21 cellular contexts compared by ENCODE assay signal in genomic region chr13:59493436-59493965, GRCh38.
A peak's percentile ranks its signal among the peaks of the same experiment; 100 is the strongest.
DNase-seq lines count a peak whose midpoint lies in the region; ATAC-seq, FAIRE-seq and TF ChIP-seq lines count a peak whose summit lies in the region.
"Had no signal": no experiment of that assay in that cellular context is flagged by ENCODE, and none has a peak within 500 bp of the region (broad histone marks: within the 10 kb centered on the region; RNA-seq: fewer than 3 reads in every experiment).

No MANE protein-coding gene starts in this region.

- no peaks in the 10 kb centered on the region for H3K9me2 ChIP-seq in MM.1S (replicated peaks; ENCODE audit: insufficient read depth, low read length)

- H3K9me3 ChIP-seq in left ventricle myocardium inferior (replicated peaks): no peaks in the 10 kb centered on the region
- H3K9me3 ChIP-seq in MM.1S (replicated peaks; ENCODE audit: insufficient read depth, low read length): no peaks in the 10 kb centered on the region
- H3K9me3 ChIP-seq in endothelial cell of umbilical vein (replicated peaks; ENCODE audit: control insufficient read depth, insufficient read depth, low read length): no peaks in the 10 kb centered on the region
- no peaks in the 10 kb centered on the region for H3K9me3 ChIP-seq in suprapubic skin

- no peaks in the 10 kb centered on the region for H3K36me3 Mint-ChIP-seq in T-cell
- H3K36me3 Mint-ChIP-seq: CD14-positive monocyte; CD8-positive, alpha-beta T cell had no signal

- DNase-seq in left ventricle myocardium inferior: no peak
- no peak for DNase-seq in cardiac septum (ENCODE audit: low spot score)
- DNase-seq in MM.1S: peak; percentile 46
- DNase-seq in endothelial cell of umbilical vein (ENCODE audit: low read depth, low spot score): peak; percentile 48
- DNase-seq in T-cell: no peak
- DNase-seq in suprapubic skin (ENCODE audit: low spot score in 2 of 2): no peak
- DNase-seq in head of caudate nucleus: no peak
- no peak for DNase-seq in stimulated activated CD4-positive, alpha-beta T cell treated with anti-CD3 and anti-CD28 coated beads, Interleukin-15, amount 100 ng/mL, for 24 hours
- DNase-seq: CD8-positive, alpha-beta T cell; COR-L47; DMS153; DMS79 treated with DMSO at 0.1 percent for 48 hours; EL; IMR-90 had no signal

- TF ChIP-seq POLR2A in endothelial cell of umbilical vein (IDR thresholded peaks at IDR 0.05; ENCODE audit: low read depth, low read length) (no peak), suprapubic skin (IDR thresholded peaks at IDR 0.05) (no peak)

- CTCF ChIA-PET in endothelial cell of umbilical vein (lab: Charles Lee): interaction anchor here (0.9 to 2.2 kb wide), 3 partner anchors 40 to 102 kb away, joined by 3 to 15 read pairs (median 9); no protein-coding TSS in a partner anchor
- CTCF ChIA-PET in T-cell (lab: Charles Lee): no interaction called here

- H3F3A ChIP-seq in MM.1S (ENCODE audit: insufficient read depth, low read length): no peaks in the 10 kb centered on the region

- H3K4me1 ChIP-seq in left ventricle myocardium inferior (peaks cover 35% of the 10 kb centered on the region), MM.1S (ENCODE audit: low read length) (no peaks in the 10 kb centered on the region), endothelial cell of umbilical vein (ENCODE audit: control insufficient read depth, extremely low read depth, insufficient read depth, low read length) (peaks cover 64% of the 10 kb centered on the region), suprapubic skin (peaks cover 2% of the 10 kb centered on the region)

- H3K4me2 ChIP-seq in MM.1S (ENCODE audit: low read depth, low read length): no peak overlapping the region
- H3K4me2 ChIP-seq in endothelial cell of umbilical vein (ENCODE audit: insufficient read depth, low read length): no peak overlapping the region

- dilution Hi-C loops in endothelial cell of umbilical vein (cut with MboI; ENCODE audit: extremely low pct_ligation_motif_present, low sequenced_read_pairs): no loop called here

- WGBS in suprapubic skin: 90% methylated on average over 1 of the region's 1 CpG

- H3K36me3 ChIP-seq in left ventricle myocardium inferior: no peaks in the 10 kb centered on the region
- H3K36me3 ChIP-seq in MM.1S (replicated peaks; ENCODE audit: insufficient read depth, low read length): no peaks in the 10 kb centered on the region
- H3K36me3 ChIP-seq in endothelial cell of umbilical vein (ENCODE audit: control insufficient read depth in 2 of 2, extremely low read depth in 1 of 2, insufficient read depth in 2 of 2, low read length in 2 of 2): no peaks in the 10 kb centered on the region
- no peaks in the 10 kb centered on the region for H3K36me3 ChIP-seq in suprapubic skin

- intact Hi-C loops in left ventricle myocardium inferior (cut with micrococcal nuclease): no loop called here
- intact Hi-C loops in cardiac septum (cut with DNase I): no loop called here
- intact Hi-C loops in endothelial cell of umbilical vein (cut with micrococcal nuclease): loop anchor here (5.0 to 10.0 kb wide), 2 partner anchors 174 to 411 kb away; no protein-coding TSS in a partner anchor
- intact Hi-C loops in head of caudate nucleus (cut with DNase I): no loop called here

- peak overlapping the region; percentile 62 for H3K27ac ChIP-seq in left ventricle myocardium inferior (replicated peaks)
- H3K27ac ChIP-seq in MM.1S (ENCODE audit: low read length): no peak overlapping the region
- H3K27ac ChIP-seq in endothelial cell of umbilical vein (ENCODE audit: insufficient read depth, low read depth, low read length): peak overlapping the region; percentile 75
- no peak overlapping the region for H3K27ac ChIP-seq in suprapubic skin
- H3K27ac ChIP-seq: 22Rv1 had no signal

- BruUV-seq in endothelial cell of umbilical vein (replicated peaks; lab: Mats Ljungman, UMichigan): no TSS peak

- TF ChIP-seq EP300 in suprapubic skin (IDR thresholded peaks at IDR 0.05): no peak

- H3K27me3 Mint-ChIP-seq in T-cell: peaks cover 3 to 4% of the 10 kb centered on the region in 2 donors

- no peak for FAIRE-seq in endothelial cell of umbilical vein (lab: Jason Lieb, UNC)
- FAIRE-seq: D721Med, G401.6, GM12892, GM19239 had no signal

- H3K4me3 Mint-ChIP-seq in T-cell: no peak overlapping the region
- H3K4me3 Mint-ChIP-seq: CD14-positive monocyte; CD8-positive, alpha-beta T cell had no signal

- peaks cover 0 to 2% (median 0%) of the 10 kb centered on the region in 3 donors for H3K4me1 Mint-ChIP-seq in T-cell
- H3K4me1 Mint-ChIP-seq: CD14-positive monocyte had no signal

- H3K79me2 ChIP-seq in MM.1S (ENCODE audit: low read length) (no peaks in the 10 kb centered on the region), endothelial cell of umbilical vein (ENCODE audit: control insufficient read depth, insufficient read depth, low read length) (no peaks in the 10 kb centered on the region)

- no peak overlapping the region for H2AFZ ChIP-seq in MM.1S (ENCODE audit: low read length)
- H2AFZ ChIP-seq in endothelial cell of umbilical vein (ENCODE audit: low read depth, low read length): no peak overlapping the region

- H4K20me1 ChIP-seq in MM.1S (ENCODE audit: insufficient read depth, low read length): no peaks in the 10 kb centered on the region
- H4K20me1 ChIP-seq in endothelial cell of umbilical vein (replicated peaks; ENCODE audit: control insufficient read depth, extremely low read depth, insufficient read depth, low read length): no peaks in the 10 kb centered on the region

- H3K9ac ChIP-seq in MM.1S (ENCODE audit: low read length) (no peak overlapping the region), endothelial cell of umbilical vein (replicated peaks; ENCODE audit: extremely low read depth, insufficient read depth, low read length) (peak overlapping the region; percentile 5)

- H3K27ac Mint-ChIP-seq in T-cell: no peak overlapping the region
- H3K27ac Mint-ChIP-seq: CD14-positive monocyte; CD8-positive, alpha-beta T cell had no signal

- TF ChIP-seq CTCF in left ventricle myocardium inferior (IDR thresholded peaks at IDR 0.05; ENCODE audit: borderline replicate concordance) (no peak), MM.1S (IDR thresholded peaks at IDR 0.05; ENCODE audit: low read length) (no peak), endothelial cell of umbilical vein (IDR thresholded peaks at IDR 0.05; ENCODE audit: extremely low read depth in 1 of 2, insufficient read depth in 1 of 2, low read depth in 1 of 2, low read length in 2 of 2) (no peak), suprapubic skin (IDR thresholded peaks at IDR 0.05) (no peak)

- H3K9me1 ChIP-seq in endothelial cell of umbilical vein (replicated peaks; ENCODE audit: control insufficient read depth, extremely low read depth, insufficient read depth, low read length): no peaks in the 10 kb centered on the region

- POLR2A ChIA-PET in endothelial cell of umbilical vein (lab: Charles Lee): interaction anchor here (1.5 kb wide), 1 partner anchor 38 kb away, joined by 6 read pairs; no protein-coding TSS in a partner anchor
- POLR2A ChIA-PET in T-cell (lab: Charles Lee): no interaction called here

- no peak for ATAC-seq in T-cell (replicated peaks in 1 of 4)
- ATAC-seq: CD8-positive, alpha-beta T cell; HCT116 had no signal

- H3K27me3 ChIP-seq in left ventricle myocardium inferior (ENCODE audit: low read depth) (no peaks in the 10 kb centered on the region), MM.1S (replicated peaks; ENCODE audit: insufficient read depth, low read length) (no peaks in the 10 kb centered on the region), endothelial cell of umbilical vein (ENCODE audit: control insufficient read depth in 2 of 2, insufficient read depth in 2 of 2, low read length in 2 of 2) (no peaks in the 10 kb centered on the region), suprapubic skin (no peaks in the 10 kb centered on the region)

- no peak overlapping the region for H3K4me3 ChIP-seq in left ventricle myocardium inferior
- no peak overlapping the region for H3K4me3 ChIP-seq in MM.1S (ENCODE audit: low read length)
- no peak overlapping the region for H3K4me3 ChIP-seq in endothelial cell of umbilical vein (replicated peaks in 1 of 3; ENCODE audit: insufficient read depth in 1 of 3, low read depth in 1 of 3, low read length in 3 of 3)
- no peak overlapping the region for H3K4me3 ChIP-seq in suprapubic skin

- H3K9me3 Mint-ChIP-seq in T-cell: no peaks in the 10 kb centered on the region
- H3K9me3 Mint-ChIP-seq: CD8-positive, alpha-beta T cell had no signal

TF ChIP-seq in endothelial cell of umbilical vein, 7 proteins besides CTCF, POLR2A, EP300 and RAD21:
- TF ChIP-seq MAX (IDR thresholded peaks at IDR 0.05; ENCODE audit: insufficient read depth, insufficient read length): no peak
- TF ChIP-seq POLR2AphosphoS5 (IDR thresholded peaks at IDR 0.05; ENCODE audit: insufficient read depth, low read depth, low read length): no peak
- no peak for TF ChIP-seq MYC (IDR thresholded peaks at IDR 0.05; ENCODE audit: low read depth, low read length)
- TF ChIP-seq EZH2 (IDR thresholded peaks at IDR 0.05; ENCODE audit: borderline replicate concordance, low read depth, low read length, severe bottlenecking): no peak
- TF ChIP-seq FOS (IDR thresholded peaks at IDR 0.05; ENCODE audit: borderline replicate concordance, insufficient read depth, low read length): no peak
- no peak for TF ChIP-seq GATA2 (IDR thresholded peaks at IDR 0.05; ENCODE audit: insufficient read depth, insufficient read length, low read depth, low read length)
- TF ChIP-seq JUN (IDR thresholded peaks at IDR 0.05; ENCODE audit: borderline replicate concordance, insufficient read depth, insufficient read length, low read depth): no peak

Comparison
In these comparisons a context has a peak if more than half of its experiments do, and no peak if none do; other contexts are left out.
1. DNase-seq: peak in MM.1S (single experiment) and endothelial cell of umbilical vein (single experiment); none in left ventricle myocardium inferior (single experiment), cardiac septum (single experiment), T-cell (0 of 34), suprapubic skin (0 of 2), head of caudate nucleus (0 of 42) and stimulated activated CD4-positive, alpha-beta T cell treated with anti-CD3 and anti-CD28 coated beads, Interleukin-15, amount 100 ng/mL, for 24 hours (single experiment).
2. H3K27ac ChIP-seq: peak in left ventricle myocardium inferior (single experiment) and endothelial cell of umbilical vein (single experiment); none in MM.1S (single experiment) and suprapubic skin (single experiment).